ENCODE assay signal across 20 cellular contexts in genomic region chr7:50868426-50869100, GRCh38.
DNase-seq lines count a peak whose midpoint lies in the region; ATAC-seq and TF ChIP-seq lines count a peak whose summit lies in the region.
"Had no signal": no experiment of that assay in that cellular context is flagged by ENCODE, and none has a peak within 500 bp of the region (broad histone marks: within the 10 kb centered on the region; RNA-seq: fewer than 3 reads in every experiment).

No MANE protein-coding gene starts in this region.

- H3F3A ChIP-seq in GM23248 (ENCODE audit: insufficient read depth), result no peaks in the 10 kb centered on the region

- in situ Hi-C loops in GM23248 (cut with MboI), result no loop called here

- H3K4me2 ChIP-seq in GM23248 (ENCODE audit: unreplicated experiment), result peak overlapping the region; percentile 40
- no peak overlapping the region for H3K4me2 ChIP-seq in H9 (ENCODE audit: insufficient read depth, insufficient read length, low read length)

- 89 to 96% methylated on average over 3 of the region's 3 CpGs for WGBS in GM23248 (ENCODE audit: low coverage in 1 of 2, low lambda C conversion rate in 2 of 2, missing lambda C conversion rate in 2 of 2), 2 experiments
- 82 to 85% methylated on average over 3 of the region's 3 CpGs for WGBS in body of pancreas, 2 donors
- WGBS in H9 (ENCODE audit: extremely low coverage, insufficient read length, low lambda C conversion rate), result no CpG with 5 or more reads among the region's 3 CpGs

- H3K27me3 ChIP-seq in GM23248 (replicated peaks; ENCODE audit: insufficient read depth), result no peaks in the 10 kb centered on the region
- H3K27me3 ChIP-seq in body of pancreas, result no peaks in the 10 kb centered on the region
- no peaks in the 10 kb centered on the region for H3K27me3 ChIP-seq in H9 (ENCODE audit: insufficient read depth, low read length)
- H3K27me3 ChIP-seq: Peyer's patch had no signal

- H3K9me3 ChIP-seq in GM23248 (ENCODE audit: low read depth) (no peaks in the 10 kb centered on the region), body of pancreas (no peaks in the 10 kb centered on the region), H9 (ENCODE audit: control insufficient read depth, low read depth, low read length) (no peaks in the 10 kb centered on the region)
- H3K9me3 ChIP-seq: Peyer's patch had no signal

- H3K79me2 ChIP-seq in GM23248 (ENCODE audit: insufficient read depth) (no peaks in the 10 kb centered on the region), H9 (ENCODE audit: insufficient read depth, low read length) (no peaks in the 10 kb centered on the region)
- H3K79me2 ChIP-seq: parathyroid adenoma had no signal

- H3K23ac ChIP-seq in H9 (ENCODE audit: insufficient read length, low read depth, low read length), result no peak overlapping the region

- H2AFZ ChIP-seq in GM23248 (peak overlapping the region; percentile 15; the same call in 1 of the 2 replicates), H9 (ENCODE audit: low read length) (no peak overlapping the region)
- H2AFZ ChIP-seq: parathyroid adenoma had no signal

- H2BK20ac ChIP-seq in H9 (ENCODE audit: low read depth, low read length, poor library complexity, severe bottlenecking), result no peak overlapping the region

- H3K4me3 Mint-ChIP-seq in progenitor cell of endocrine pancreas (ENCODE audit: low read depth), result no peak overlapping the region
- H3K4me3 Mint-ChIP-seq in H9, result peak overlapping the region in 1 of 2 experiments; percentile 55; a peak in 1 of 5 replicates
- H3K4me3 Mint-ChIP-seq: activated T-cell treated with anti-CD3 and anti-CD28 coated beads, Interleukin-2, amount 50 U/mL, for 4 hours; natural killer cell; stimulated activated effector memory CD8-positive, alpha-beta T cell treated with anti-CD3 and anti-CD28 coated beads, Interleukin-12 subunit alpha, Interleukin-12 subunit beta, amount 100 ng/mL, for 72 hours had no signal

- H3K36me3 Mint-ChIP-seq in progenitor cell of endocrine pancreas (ENCODE audit: insufficient read depth), result no peaks in the 10 kb centered on the region
- H3K36me3 Mint-ChIP-seq in H9 (ENCODE audit: insufficient read depth in 1 of 3, low read depth in 3 of 3), result peaks cover 42 to 53% (median 49%) of the 10 kb centered on the region in 3 experiments
- H3K36me3 Mint-ChIP-seq: natural killer cell; stimulated activated effector memory CD8-positive, alpha-beta T cell treated with anti-CD3 and anti-CD28 coated beads, Interleukin-12 subunit alpha, Interleukin-12 subunit beta, amount 100 ng/mL, for 72 hours had no signal

- H3K27ac Mint-ChIP-seq in progenitor cell of endocrine pancreas (no peak overlapping the region), H9 (peak overlapping the region in 1 of 3 experiments; percentile 42; a peak in 1 of 7 replicates)
- H3K27ac Mint-ChIP-seq: natural killer cell; stimulated activated effector memory CD8-positive, alpha-beta T cell treated with anti-CD3 and anti-CD28 coated beads, Interleukin-12 subunit alpha, Interleukin-12 subunit beta, amount 100 ng/mL, for 72 hours had no signal

- ATAC-seq in body of pancreas (peak; percentile 45), GM19397 (IDR thresholded peaks at IDR 0.05; ENCODE audit: unreplicated experiment) (no peak)
- ATAC-seq: activated T-cell treated with anti-CD3 and anti-CD28 coated beads, Interleukin-2, amount 50 U/mL, for 4 hours; natural killer cell; stimulated activated effector memory CD8-positive, alpha-beta T cell treated with anti-CD3 and anti-CD28 coated beads, Interleukin-12 subunit alpha, Interleukin-12 subunit beta, amount 100 ng/mL, for 72 hours had no signal

- H3K79me1 ChIP-seq in H9 (ENCODE audit: insufficient read depth, low read depth, low read length, poor library complexity, severe bottlenecking), result no peaks in the 10 kb centered on the region

- H3K4me1 ChIP-seq in GM23248 (ENCODE audit: insufficient read depth), result peaks cover 17% of the 10 kb centered on the region
- H3K4me1 ChIP-seq in body of pancreas, result peaks cover 26% of the 10 kb centered on the region
- peaks cover 10% of the 10 kb centered on the region; the same call in 1 of the 2 replicates for H3K4me1 ChIP-seq in H9 (ENCODE audit: insufficient read depth, low read length)
- H3K4me1 ChIP-seq: parathyroid adenoma, Peyer's patch had no signal

- no peak overlapping the region for H2BK120ac ChIP-seq in H9 (ENCODE audit: low read depth, low read length, poor library complexity, severe bottlenecking)

- no peak for TF ChIP-seq POLR2A in body of pancreas (IDR thresholded peaks at IDR 0.05)

- no peak overlapping the region for H2AK5ac ChIP-seq in H9 (ENCODE audit: insufficient read length, low read length)

- H3K9ac ChIP-seq in GM23248, result no peak overlapping the region; the same call in 1 of the 2 replicates
- H3K9ac ChIP-seq in H9 (ENCODE audit: extremely low read depth, insufficient read length, low read length), result no peak overlapping the region
- H3K9ac ChIP-seq: parathyroid adenoma had no signal

- no peak overlapping the region for H3K18ac ChIP-seq in H9 (ENCODE audit: insufficient read length, low read depth, low read length)

- H4K8ac ChIP-seq in H9 (replicated peaks; ENCODE audit: insufficient read length, low read depth, low read length), result no peak overlapping the region

- H3K27ac ChIP-seq in 22Rv1 (peak overlapping the region; percentile 57), GM23248 (peak overlapping the region; percentile 34), body of pancreas (peak overlapping the region in 3 of 4 donors; percentile 61 to 81 (median 78)), H9 (ENCODE audit: insufficient read length, low read depth, low read length) (no peak overlapping the region)
- H3K27ac ChIP-seq: C4-2B, parathyroid adenoma, Peyer's patch had no signal

- H3K36me3 ChIP-seq in GM23248 (ENCODE audit: low read depth) (no peaks in the 10 kb centered on the region), body of pancreas (replicated peaks in 1 of 2; ENCODE audit: insufficient read depth in 1 of 2, low read depth in 2 of 2) (no peaks in the 10 kb centered on the region)
- H3K36me3 ChIP-seq: Peyer's patch had no signal

- no peak overlapping the region for H3K56ac ChIP-seq in H9 (ENCODE audit: insufficient read length, low read depth, low read length)

- H2BK5ac ChIP-seq in H9 (ENCODE audit: insufficient read length, low read length), result no peak overlapping the region

- H3K4me3 ChIP-seq in GM23248 (no peak overlapping the region), body of pancreas (no peak overlapping the region)
- H3K4me3 ChIP-seq: Peyer's patch had no signal

- H3K9me3 Mint-ChIP-seq in progenitor cell of endocrine pancreas (ENCODE audit: low read depth), result peaks cover 2% of the 10 kb centered on the region
- H3K9me3 Mint-ChIP-seq in H9, result peaks cover 28 to 39% of the 10 kb centered on the region in 2 experiments
- H3K9me3 Mint-ChIP-seq: activated T-cell treated with anti-CD3 and anti-CD28 coated beads, Interleukin-2, amount 50 U/mL, for 4 hours; natural killer cell; stimulated activated effector memory CD8-positive, alpha-beta T cell treated with anti-CD3 and anti-CD28 coated beads, Interleukin-12 subunit alpha, Interleukin-12 subunit beta, amount 100 ng/mL, for 72 hours had no signal

- H3T11ph ChIP-seq in H9 (ENCODE audit: low read length), result no peak overlapping the region

- H4K91ac ChIP-seq in H9 (ENCODE audit: insufficient read length, low read depth, low read length), result no peak overlapping the region

- no peak overlapping the region for H3K4ac ChIP-seq in H9 (ENCODE audit: low read depth, low read length)

- no peak overlapping the region for H3K14ac ChIP-seq in H9 (ENCODE audit: insufficient read depth, low read length)

- no peaks in the 10 kb centered on the region for H3K9me2 ChIP-seq in GM23248 (ENCODE audit: insufficient read depth)

- peak; percentile 34 for DNase-seq in GM23248
- no peak for DNase-seq in body of pancreas
- DNase-seq in foreskin melanocyte, result peak; percentile 60
- DNase-seq in progenitor cell of endocrine pancreas (ENCODE audit: low spot score, unreplicated experiment), result no peak
- no peak for DNase-seq in SIG-M5 (lab: John Stamatoyannopoulos, UW)
- no peak for DNase-seq in H9
- DNase-seq: activated CD4-positive, CD25-positive, alpha-beta regulatory T cell treated with anti-CD3 and anti-CD28 coated beads, Interleukin-2, amount 50 U/mL, for 72 hours; activated naive CD4-positive, alpha-beta T cell treated with Interleukin-2 at 50 U/mL for 16 hours; activated T-cell treated with anti-CD3 and anti-CD28 coated beads, Interleukin-2, amount 50 U/mL, for 4 hours; aorta; natural killer cell; NCI-H1105; NCI-H2081; NCI-H446 treated with DMSO at 0.1 percent for 48 hours; Peyer's patch had no signal

- H4K20me1 ChIP-seq in GM23248 (ENCODE audit: insufficient read depth) (no peaks in the 10 kb centered on the region), H9 (ENCODE audit: control insufficient read depth, insufficient read depth, insufficient read length) (no peaks in the 10 kb centered on the region)

- H4K5ac ChIP-seq in H9 (ENCODE audit: insufficient read length, low read depth, low read length), result no peak overlapping the region

- TF ChIP-seq CTCF in 22Rv1 (IDR thresholded peaks at IDR 0.05) (no peak), body of pancreas (IDR thresholded peaks at IDR 0.05) (no peak), progenitor cell of endocrine pancreas (IDR thresholded peaks at IDR 0.05; ENCODE audit: unreplicated experiment) (no peak), H9 (conservative IDR thresholded peaks at IDR 0.05) (no peak)

- H3K23me2 ChIP-seq in H9 (ENCODE audit: insufficient read length, low read depth, low read length, poor library complexity, severe bottlenecking), result no peaks in the 10 kb centered on the region

- peaks cover 2% of the 10 kb centered on the region for H3K27me3 Mint-ChIP-seq in progenitor cell of endocrine pancreas
- H3K27me3 Mint-ChIP-seq in H9 (ENCODE audit: low read depth), result peaks cover 2% of the 10 kb centered on the region; the same call in 1 of the 2 replicates

- intact Hi-C loops in body of pancreas (cut with DNase I), result no loop called here

- no peak overlapping the region for H2BK15ac ChIP-seq in H9 (ENCODE audit: low read depth, low read length)

- H3K4me1 Mint-ChIP-seq in progenitor cell of endocrine pancreas (ENCODE audit: low read depth) (peaks cover 6% of the 10 kb centered on the region), H9 (peaks cover 38 to 50% of the 10 kb centered on the region in 2 experiments)

- no peak overlapping the region for H2BK12ac ChIP-seq in H9 (ENCODE audit: insufficient read length, low read depth, low read length)

Comparison
In these comparisons a context has a peak if more than half of its experiments do, and no peak if none do; other contexts are left out.
1. DNase-seq: peak in GM23248 (single experiment) and foreskin melanocyte (single experiment); none in body of pancreas (0 of 4), progenitor cell of endocrine pancreas (single experiment), SIG-M5 (single experiment) and H9 (single experiment).